8 cellular contexts compared by ENCODE assay signal in the genomic region with DNA sequence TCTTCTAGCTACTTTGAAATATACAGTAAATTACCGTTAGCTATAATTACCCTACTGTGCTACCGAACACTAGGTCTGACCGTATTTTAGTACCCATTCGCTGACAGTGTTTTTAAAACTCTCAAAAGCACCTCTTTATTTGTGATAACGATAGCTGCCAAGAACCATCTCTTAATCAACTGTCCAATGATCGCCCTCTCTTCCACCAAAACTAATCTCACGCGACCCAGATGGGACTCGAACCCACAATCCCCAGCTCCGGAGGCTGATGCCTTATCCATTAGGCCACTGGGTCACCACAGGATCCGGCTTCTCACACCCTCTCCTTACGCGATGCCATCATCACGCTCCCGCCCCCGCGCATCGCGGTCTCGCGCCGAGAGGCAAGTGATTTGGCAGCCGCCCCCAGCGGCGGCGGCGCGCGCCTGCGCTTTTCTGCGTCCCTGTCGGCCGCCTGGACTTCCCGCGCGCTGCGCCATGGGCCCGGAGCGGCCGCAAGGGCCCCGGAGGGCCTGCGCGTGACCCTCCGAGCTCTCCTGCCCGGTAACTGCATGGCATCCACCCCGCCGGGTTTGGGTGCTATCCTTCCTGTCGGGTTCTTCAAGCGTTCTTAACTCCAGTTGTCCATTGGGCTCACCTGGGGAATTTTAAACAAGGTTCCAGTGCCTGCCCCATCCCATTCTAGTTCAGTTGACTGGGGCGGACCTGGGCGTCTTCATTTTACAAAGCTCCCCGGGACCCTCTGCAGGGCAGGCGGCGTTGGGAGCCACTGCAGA. TPM values are rescaled to one million over a fixed set of nuclear protein-coding genes. Genes with fewer than 3 reads are reported as not detected.
A peak's percentile ranks its signal among the peaks of the same experiment; 100 is the strongest.
DNase-seq lines count a peak whose midpoint lies in the region; ATAC-seq and TF ChIP-seq lines count a peak whose summit lies in the region.

No MANE protein-coding gene starts in this region.

- H3K4me3 ChIP-seq in coronary artery, result peak overlapping the region; percentile 74

- DNase-seq in NCI-H524 (lab: John Stamatoyannopoulos, UW) (peak; percentile 96 to 98), coronary artery (ENCODE audit: low spot score) (peak; percentile 97), left colon (peak; percentile 91 to 96)
- peak; percentile 99 for DNase-seq in activated CD4-positive, alpha-beta T cell treated with anti-CD3 and anti-CD28 coated beads for 48 hours
- peak; percentile 98 to 99 for DNase-seq in stimulated activated CD4-positive, alpha-beta T cell treated with anti-CD3 and anti-CD28 coated beads, Interleukin-1b, Interleukin-23, amount 100 ng/mL, for 4 hours (ENCODE audit: low read depth in 2 of 2)

- intact Hi-C loops in left colon (cut with DNase I, micrococcal nuclease), result no loop called here

- ATAC-seq in GM19324 (IDR thresholded peaks at IDR 0.05; ENCODE audit: low FRiP score, unreplicated experiment) (peak; percentile 97), HG03460 (IDR thresholded peaks at IDR 0.05; ENCODE audit: unreplicated experiment) (peak; percentile 90), left colon (peak; percentile 97)

- TF ChIP-seq CTCF in C4-2B (conservative IDR thresholded peaks at IDR 0.05) (peak; percentile 36), coronary artery (IDR thresholded peaks at IDR 0.05) (peak; percentile 42)

- H3K27ac ChIP-seq in C4-2B (peak overlapping the region; percentile 95), coronary artery (peak overlapping the region; percentile 67 to 84)

RNA-seq across cellular contexts. Expression of a gene that starts 15.7 kb away (rescaled TPM):
- 10 to 100 TPM; 23.6 to 41.9 TPM for total RNA-seq in left colon

RNA-seq across cellular contexts. Expression of a gene that starts 23.6 kb away (rescaled TPM):
- total RNA-seq in left colon, result 10 to 100 TPM in 1 of 2 donors, 1 to 10 TPM in 1; 9.8 to 10.6 TPM

Comparison
In these comparisons a context has a peak if more than half of its experiments do, and no peak if none do; other contexts are left out.
1. Peak in every context shown above with its lines: DNase-seq, ATAC-seq, H3K4me3 ChIP-seq and H3K27ac ChIP-seq.